Comparison of ENCODE assay signal across 15 cellular contexts in genomic region chr4:181619651-181620050, GRCh38.
DNase-seq lines count a peak whose midpoint lies in the region; ATAC-seq and TF ChIP-seq lines count a peak whose summit lies in the region.
"Had no signal": no experiment of that assay in that cellular context is flagged by ENCODE, and none has a peak within 500 bp of the region (broad histone marks: within the 10 kb centered on the region; RNA-seq: fewer than 3 reads in every experiment).

No MANE protein-coding gene starts in this region.

- H3K4me2 ChIP-seq in OCI-LY3 (ENCODE audit: low read length) (peak overlapping the region; percentile 45), GM23248 (ENCODE audit: unreplicated experiment) (no peak overlapping the region)
- H3K4me2 ChIP-seq: BLaER1 had no signal

- H3K4me3 ChIP-seq in OCI-LY3 (ENCODE audit: low read length) (peak overlapping the region; percentile 22; the same call in 1 of the 2 replicates), GM23248 (no peak overlapping the region)
- H3K4me3 ChIP-seq: BLaER1 had no signal

- WGBS in GM23248 (ENCODE audit: low coverage in 1 of 2, low lambda C conversion rate in 2 of 2, missing lambda C conversion rate in 2 of 2), 2 experiments: 26 to 27% methylated on average over 7 of the region's 7 CpGs

- H3K36me3 ChIP-seq in OCI-LY3 (replicated peaks; ENCODE audit: low read depth, low read length) (no peaks in the 10 kb centered on the region), GM23248 (ENCODE audit: low read depth) (no peaks in the 10 kb centered on the region)
- H3K36me3 ChIP-seq: BLaER1 had no signal

- no peaks in the 10 kb centered on the region for H3F3A ChIP-seq in GM23248 (ENCODE audit: insufficient read depth)

- H4K20me1 ChIP-seq in OCI-LY3 (ENCODE audit: insufficient read depth, low read length) (no peaks in the 10 kb centered on the region), GM23248 (ENCODE audit: insufficient read depth) (no peaks in the 10 kb centered on the region)
- H4K20me1 ChIP-seq: BLaER1 had no signal

- peaks cover 7% of the 10 kb centered on the region for H3K4me1 ChIP-seq in OCI-LY3 (ENCODE audit: low read length)
- H3K4me1 ChIP-seq in GM23248 (ENCODE audit: insufficient read depth): no peaks in the 10 kb centered on the region
- H3K4me1 ChIP-seq: BLaER1, Caco-2 had no signal

- H3K79me2 ChIP-seq in OCI-LY3 (ENCODE audit: low read length): no peaks in the 10 kb centered on the region
- no peaks in the 10 kb centered on the region for H3K79me2 ChIP-seq in GM23248 (ENCODE audit: insufficient read depth)

- no peaks in the 10 kb centered on the region for H3K27me3 ChIP-seq in OCI-LY3 (ENCODE audit: low read depth, low read length)
- H3K27me3 ChIP-seq in GM23248 (replicated peaks; ENCODE audit: insufficient read depth): no peaks in the 10 kb centered on the region
- H3K27me3 ChIP-seq: BLaER1 had no signal

- in situ Hi-C loops in GM23248 (cut with MboI): no loop called here

- H3K27ac ChIP-seq in OCI-LY3 (ENCODE audit: low read length): no peak overlapping the region
- no peak overlapping the region for H3K27ac ChIP-seq in GM23248
- H3K27ac ChIP-seq: BLaER1, C4-2B had no signal

- H3K9me3 ChIP-seq in OCI-LY3 (ENCODE audit: insufficient read depth, low read length) (no peaks in the 10 kb centered on the region), GM23248 (ENCODE audit: low read depth) (no peaks in the 10 kb centered on the region)
- H3K9me3 ChIP-seq: BLaER1, Caco-2 had no signal

- H3K9me2 ChIP-seq in GM23248 (ENCODE audit: insufficient read depth): no peaks in the 10 kb centered on the region

- TF ChIP-seq CTCF in OCI-LY3 (IDR thresholded peaks at IDR 0.05; ENCODE audit: low read depth, low read length): no peak

- ATAC-seq in GM19463 (IDR thresholded peaks at IDR 0.05; ENCODE audit: unreplicated experiment): peak; percentile 73
- ATAC-seq: CD8-positive, alpha-beta T cell had no signal

- H3K9ac ChIP-seq in OCI-LY3 (ENCODE audit: low read length) (no peak overlapping the region), GM23248 (no peak overlapping the region)
- H3K9ac ChIP-seq: BLaER1 had no signal

- H2AFZ ChIP-seq in OCI-LY3 (ENCODE audit: low read depth, low read length) (no peak overlapping the region), GM23248 (no peak overlapping the region)

- DNase-seq in NCI-H146 (lab: John Stamatoyannopoulos, UW) (peak; percentile 85), Ammon's horn (ENCODE audit: low spot score) (no peak), hepatic stellate cell (ENCODE audit: low spot score) (no peak), GM23248 (no peak)
- DNase-seq: CD4-positive, CD25-positive, alpha-beta regulatory T cell; CD8-positive, alpha-beta T cell; DMS153; DND-41; GDM1; HCEC 1CT had no signal
